Comparison of ENCODE assay signal across 15 cellular contexts in the genomic region with DNA sequence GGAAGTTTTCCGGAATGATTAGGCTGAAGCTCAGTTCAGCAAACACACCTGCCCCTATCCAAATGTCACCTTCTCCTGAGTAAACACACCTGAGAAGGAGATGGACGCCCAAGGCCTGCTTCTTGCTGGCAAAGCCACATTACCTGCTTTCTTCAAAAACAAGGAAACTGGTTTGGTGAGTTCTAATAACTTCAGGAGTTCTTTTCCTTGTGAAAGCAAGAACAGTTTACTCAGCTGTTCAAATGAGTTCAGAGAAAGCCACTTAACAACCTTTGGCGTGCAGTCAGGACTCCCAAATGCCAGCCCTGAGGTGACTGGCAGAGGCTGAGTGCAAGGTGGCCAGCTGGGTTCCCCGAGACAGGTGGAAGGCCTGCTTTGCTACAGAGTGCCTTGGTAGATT.
DNase-seq lines count a peak whose midpoint lies in the region; ATAC-seq and TF ChIP-seq lines count a peak whose summit lies in the region.
"Had no signal": no experiment of that assay in that cellular context is flagged by ENCODE, and none has a peak within 500 bp of the region (broad histone marks: within the 10 kb centered on the region; RNA-seq: fewer than 3 reads in every experiment).

No MANE protein-coding gene starts in this region.

- POLR2A ChIA-PET in PC-3 (lab: Charles Lee; ENCODE audit: unreplicated experiment): no interaction called here

- H3K4me1 ChIP-seq in PC-3 (ENCODE audit: insufficient read depth, low read length) (peaks cover 16% of the 10 kb centered on the region), mucosa of descending colon (ENCODE audit: low read depth) (peaks cover 9% of the 10 kb centered on the region), GM23248 (ENCODE audit: insufficient read depth) (no peaks in the 10 kb centered on the region), MM.1S (ENCODE audit: low read length) (no peaks in the 10 kb centered on the region)

- H3K4me2 ChIP-seq in PC-3 (ENCODE audit: low read length) (peak overlapping the region; percentile 53), GM23248 (ENCODE audit: unreplicated experiment) (no peak overlapping the region), MM.1S (ENCODE audit: low read depth, low read length) (no peak overlapping the region)

- H3K4me1 Mint-ChIP-seq in Calu3 (ENCODE audit: low read depth, unreplicated experiment): peaks cover 10% of the 10 kb centered on the region
- H3K4me1 Mint-ChIP-seq in natural killer cell: peaks cover 6 to 8% of the 10 kb centered on the region in 2 donors

- DNase-seq in Calu3 (peak; percentile 15), NCI-H146 treated with DMSO at 0.1 percent for 48 hours (lab: John Stamatoyannopoulos, UW; ENCODE audit: unreplicated experiment) (peak; percentile 92), PC-3 (peak; percentile 92), mucosa of descending colon (peak; percentile 76 to 83 (median 81)), natural killer cell (no peak), GM23248 (no peak), MM.1S (no peak)
- DNase-seq: central memory CD4-positive, alpha-beta T cell; erythroblast; hippocampal formation; NCI-H1930; stimulated activated CD4-positive, alpha-beta T cell treated with anti-CD3 and anti-CD28 coated beads, Interleukin-2, amount 100 ng/mL, for 48 hours had no signal

- H3K9me3 Mint-ChIP-seq in Calu3 (ENCODE audit: low read depth, unreplicated experiment) (peaks cover 5% of the 10 kb centered on the region), natural killer cell (no peaks in the 10 kb centered on the region)

- no peak overlapping the region for H3K4me3 ChIP-seq in PC-3 (ENCODE audit: low read length)
- no peak overlapping the region for H3K4me3 ChIP-seq in mucosa of descending colon
- H3K4me3 ChIP-seq in GM23248: no peak overlapping the region
- no peak overlapping the region for H3K4me3 ChIP-seq in MM.1S (ENCODE audit: low read length)

- H3K4me3 Mint-ChIP-seq in Calu3 (ENCODE audit: low read depth, unreplicated experiment): no peak overlapping the region
- H3K4me3 Mint-ChIP-seq in natural killer cell: no peak overlapping the region
- H3K4me3 Mint-ChIP-seq: activated naive CD4-positive, alpha-beta T cell treated with anti-CD3 and anti-CD28 coated beads, Interleukin-2, amount 50 U/mL, for 24 hours; stimulated activated memory B cell treated with anti-CD40 and anti-IgM and Interleukin-4, amounts not matched to agents 10 μg/mL and 1 μg/mL and 100 μg/mL, for 72 hours had no signal

- H3K36me3 ChIP-seq in PC-3 (ENCODE audit: low read depth, low read length): no peaks in the 10 kb centered on the region
- H3K36me3 ChIP-seq in mucosa of descending colon (ENCODE audit: low read depth): no peaks in the 10 kb centered on the region
- H3K36me3 ChIP-seq in GM23248 (ENCODE audit: low read depth): peaks cover 18% of the 10 kb centered on the region; the same call in 1 of the 2 replicates
- H3K36me3 ChIP-seq in MM.1S (replicated peaks; ENCODE audit: insufficient read depth, low read length): no peaks in the 10 kb centered on the region

- 99 to 100% methylated on average over 4 of the region's 4 CpGs for WGBS in GM23248 (ENCODE audit: low coverage in 1 of 2, low lambda C conversion rate in 2 of 2, missing lambda C conversion rate in 2 of 2), 2 experiments

- H3K27ac ChIP-seq in PC-3 (ENCODE audit: low read length) (peak overlapping the region; percentile 78), GM23248 (no peak overlapping the region), MM.1S (ENCODE audit: low read length) (no peak overlapping the region)

- ATAC-seq in PC-3: peak; percentile 91
- peak; percentile 94 for ATAC-seq in mucosa of descending colon
- ATAC-seq in natural killer cell: no peak
- no peak for ATAC-seq in GM18870 (IDR thresholded peaks at IDR 0.05; ENCODE audit: unreplicated experiment)

- H3K27me3 Mint-ChIP-seq in Calu3 (ENCODE audit: unreplicated experiment) (no peaks in the 10 kb centered on the region), natural killer cell (ENCODE audit: low read depth in 2 of 2) (peaks cover 9 to 32% of the 10 kb centered on the region in 2 donors)
- H3K27me3 Mint-ChIP-seq: activated naive CD4-positive, alpha-beta T cell treated with anti-CD3 and anti-CD28 coated beads, Interleukin-2, amount 50 U/mL, for 24 hours had no signal

- no peak overlapping the region; the same call in 1 of the 2 replicates for H3K9ac ChIP-seq in PC-3 (ENCODE audit: low read length)
- H3K9ac ChIP-seq in GM23248: no peak overlapping the region
- no peak overlapping the region for H3K9ac ChIP-seq in MM.1S (ENCODE audit: low read length)

- TF ChIP-seq CTCF in Calu3 (IDR thresholded peaks at IDR 0.05; ENCODE audit: unreplicated experiment) (no peak), PC-3 (conservative IDR thresholded peaks at IDR 0.05; ENCODE audit: low read depth, low read length) (no peak), mucosa of descending colon (IDR thresholded peaks at IDR 0.05) (no peak), natural killer cell (IDR thresholded peaks at IDR 0.05) (no peak), MM.1S (IDR thresholded peaks at IDR 0.05; ENCODE audit: low read length) (no peak)

- H3K27ac Mint-ChIP-seq in Calu3 (ENCODE audit: unreplicated experiment): peak overlapping the region; percentile 5
- H3K27ac Mint-ChIP-seq in natural killer cell: no peak overlapping the region
- H3K27ac Mint-ChIP-seq: activated naive CD4-positive, alpha-beta T cell treated with anti-CD3 and anti-CD28 coated beads, Interleukin-2, amount 50 U/mL, for 24 hours; stimulated activated memory B cell treated with anti-CD40 and anti-IgM and Interleukin-4, amounts not matched to agents 10 μg/mL and 1 μg/mL and 100 μg/mL, for 72 hours had no signal

- H3K79me2 ChIP-seq in PC-3 (ENCODE audit: low read length): no peaks in the 10 kb centered on the region
- H3K79me2 ChIP-seq in GM23248 (ENCODE audit: insufficient read depth): no peaks in the 10 kb centered on the region
- H3K79me2 ChIP-seq in MM.1S (ENCODE audit: low read length): no peaks in the 10 kb centered on the region

- H4K20me1 ChIP-seq in PC-3 (ENCODE audit: low read length): no peaks in the 10 kb centered on the region
- no peaks in the 10 kb centered on the region for H4K20me1 ChIP-seq in GM23248 (ENCODE audit: insufficient read depth)
- H4K20me1 ChIP-seq in MM.1S (ENCODE audit: insufficient read depth, low read length): no peaks in the 10 kb centered on the region

- H3K9me3 ChIP-seq in PC-3 (ENCODE audit: low read length): no peaks in the 10 kb centered on the region
- H3K9me3 ChIP-seq in mucosa of descending colon: no peaks in the 10 kb centered on the region
- H3K9me3 ChIP-seq in GM23248 (ENCODE audit: low read depth): no peaks in the 10 kb centered on the region
- no peaks in the 10 kb centered on the region for H3K9me3 ChIP-seq in MM.1S (replicated peaks; ENCODE audit: insufficient read depth, low read length)

- CTCF ChIA-PET in Calu3 (lab: Charles Lee) (no interaction called here), PC-3 (lab: Charles Lee) (no interaction called here)

- BruUV-seq in Calu3 (replicated peaks; lab: Mats Ljungman, UMichigan): no TSS peak
- BruUV-seq in PC-3 (replicated peaks; lab: Mats Ljungman, UMichigan): no TSS peak

- no peaks in the 10 kb centered on the region for H3K9me2 ChIP-seq in PC-3 (replicated peaks; ENCODE audit: low read length)
- H3K9me2 ChIP-seq in GM23248 (ENCODE audit: insufficient read depth): no peaks in the 10 kb centered on the region
- no peaks in the 10 kb centered on the region for H3K9me2 ChIP-seq in MM.1S (replicated peaks; ENCODE audit: insufficient read depth, low read length)

- H3F3A ChIP-seq in PC-3 (ENCODE audit: low read length, unreplicated experiment) (peaks cover 5% of the 10 kb centered on the region), GM23248 (ENCODE audit: insufficient read depth) (no peaks in the 10 kb centered on the region), MM.1S (ENCODE audit: insufficient read depth, low read length) (no peaks in the 10 kb centered on the region)

- intact Hi-C loops in Calu3 (cut with micrococcal nuclease; ENCODE audit: unreplicated experiment): no loop called here
- intact Hi-C loops in PC-3 (cut with micrococcal nuclease): no loop called here
- intact Hi-C loops in mucosa of descending colon (cut with DNase I, micrococcal nuclease): no loop called here
- intact Hi-C loops in natural killer cell (cut with micrococcal nuclease): no loop called here

- H3K27me3 ChIP-seq in PC-3 (ENCODE audit: low read length) (no peaks in the 10 kb centered on the region), GM23248 (replicated peaks; ENCODE audit: insufficient read depth) (no peaks in the 10 kb centered on the region), MM.1S (replicated peaks; ENCODE audit: insufficient read depth, low read length) (no peaks in the 10 kb centered on the region)

- no peak overlapping the region for H2AFZ ChIP-seq in PC-3 (ENCODE audit: low read length)
- H2AFZ ChIP-seq in GM23248: no peak overlapping the region
- no peak overlapping the region for H2AFZ ChIP-seq in MM.1S (ENCODE audit: low read length)

- H3K36me3 Mint-ChIP-seq in Calu3 (ENCODE audit: insufficient read depth, unreplicated experiment) (peaks cover 7% of the 10 kb centered on the region), natural killer cell (no peaks in the 10 kb centered on the region)

- in situ Hi-C loops in GM23248 (cut with MboI): loop anchor here (25.0 kb wide), 1 partner anchor 379 kb away; no protein-coding TSS in a partner anchor

Comparison
In these comparisons a context has a peak if more than half of its experiments do, and no peak if none do; other contexts are left out.
1. DNase-seq: peak in Calu3 (single experiment), NCI-H146 treated with DMSO at 0.1 percent for 48 hours (single experiment), PC-3 (single experiment) and mucosa of descending colon (3 of 3); none in natural killer cell (single experiment), GM23248 (single experiment) and MM.1S (single experiment).
2. ATAC-seq: peak in PC-3 (single experiment) and mucosa of descending colon (single experiment); none in natural killer cell (0 of 3) and GM18870 (single experiment).